ENCODE assay signal across 12 cellular contexts in the genomic region with DNA sequence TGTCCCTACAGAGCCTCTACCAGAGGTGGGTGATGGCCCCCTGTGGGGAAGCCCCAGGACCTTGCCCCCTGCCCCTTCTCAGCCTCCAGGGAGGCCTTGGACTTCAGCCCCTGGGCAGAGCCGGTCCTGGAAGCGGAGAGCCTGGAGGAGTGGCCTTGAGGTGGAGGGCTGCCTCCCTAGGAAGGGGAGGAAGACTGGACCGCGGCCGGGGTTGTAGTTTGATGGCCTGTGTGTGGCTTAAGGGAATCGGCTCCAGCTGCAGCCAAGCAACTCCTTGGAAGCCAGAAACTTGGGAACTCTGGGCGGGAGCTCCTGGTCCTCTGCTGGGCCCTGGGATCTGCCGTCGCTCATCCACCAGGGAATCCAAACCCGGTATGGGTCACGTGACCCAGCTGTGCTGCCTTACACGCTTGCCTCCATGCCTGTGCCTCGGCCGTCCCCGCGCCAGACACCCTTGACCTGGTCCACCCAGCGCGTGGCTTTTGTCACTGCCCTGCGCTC. TPM values are rescaled to one million over a fixed set of nuclear protein-coding genes. Genes with fewer than 3 reads are reported as not detected.
A peak's percentile ranks its signal among the peaks of the same experiment; 100 is the strongest.
DNase-seq lines count a peak whose midpoint lies in the region; ATAC-seq and TF ChIP-seq lines count a peak whose summit lies in the region.
"Had no signal": no experiment of that assay in that cellular context is flagged by ENCODE, and none has a peak within 500 bp of the region (broad histone marks: within the 10 kb centered on the region; RNA-seq: fewer than 3 reads in every experiment).

No MANE protein-coding gene starts in this region.

- H3K36me3 Mint-ChIP-seq in activated naive CD8-positive, alpha-beta T cell = no peaks in the 10 kb centered on the region
- peaks cover 8% of the 10 kb centered on the region for H3K36me3 Mint-ChIP-seq in activated naive CD8-positive, alpha-beta T cell treated with anti-CD3 and anti-CD28 coated beads, Interleukin-2, amount 50 U/mL, for 24 hours (ENCODE audit: low read depth)
- H3K36me3 Mint-ChIP-seq in neural crest cell (ENCODE audit: low read depth) = peaks cover 3% of the 10 kb centered on the region
- peaks cover 4% of the 10 kb centered on the region for H3K36me3 Mint-ChIP-seq in activated naive CD4-positive, alpha-beta T cell treated with anti-CD3 and anti-CD28 coated beads for 36 hours (ENCODE audit: low read depth)

- H3K4me1 ChIP-seq in heart right ventricle (peaks cover 0 to 24% (median 19%) of the 10 kb centered on the region in 9 donors), uterus (no peaks in the 10 kb centered on the region)

- no peak for DNase-seq in activated naive CD8-positive, alpha-beta T cell treated with anti-CD3 and anti-CD28 coated beads, Interleukin-2, amount 50 U/mL, for 24 hours
- DNase-seq in heart right ventricle (peak; percentile 33 to 45), neural crest cell (ENCODE audit: low read depth, low spot score) (no peak), uterus (peak; percentile 48 to 67), DMS114 treated with DMSO at 0.1 percent for 48 hours (lab: John Stamatoyannopoulos, UW; ENCODE audit: unreplicated experiment) (no peak)
- no peak for DNase-seq in activated naive CD4-positive, alpha-beta T cell treated with anti-CD3 and anti-CD28 coated beads for 36 hours
- DNase-seq: activated B cell treated with CpG ODN at 0.5 μM for 24 hours; H9; MG63; stimulated activated naive CD4-positive, alpha-beta T cell treated with Interleukin-2 at 50 U/mL for 16 hours had no signal

- H3K9me3 ChIP-seq in heart right ventricle (no peaks in the 10 kb centered on the region), uterus (no peaks in the 10 kb centered on the region)
- H3K9me3 ChIP-seq: MG63 had no signal

- peak overlapping the region; percentile 41 for H3K27ac Mint-ChIP-seq in activated naive CD8-positive, alpha-beta T cell
- no peak overlapping the region for H3K27ac Mint-ChIP-seq in activated naive CD8-positive, alpha-beta T cell treated with anti-CD3 and anti-CD28 coated beads, Interleukin-2, amount 50 U/mL, for 24 hours
- H3K27ac Mint-ChIP-seq in neural crest cell (ENCODE audit: unreplicated experiment) = peak overlapping the region; percentile 62
- no peak overlapping the region for H3K27ac Mint-ChIP-seq in activated naive CD4-positive, alpha-beta T cell treated with anti-CD3 and anti-CD28 coated beads for 36 hours
- H3K27ac Mint-ChIP-seq: activated B cell treated with CpG ODN at 0.5 μM for 24 hours had no signal

- no peaks in the 10 kb centered on the region for H3K9me3 Mint-ChIP-seq in activated naive CD8-positive, alpha-beta T cell (ENCODE audit: low read depth)
- no peaks in the 10 kb centered on the region for H3K9me3 Mint-ChIP-seq in activated naive CD8-positive, alpha-beta T cell treated with anti-CD3 and anti-CD28 coated beads, Interleukin-2, amount 50 U/mL, for 24 hours
- H3K9me3 Mint-ChIP-seq in neural crest cell = no peaks in the 10 kb centered on the region
- H3K9me3 Mint-ChIP-seq in activated naive CD4-positive, alpha-beta T cell treated with anti-CD3 and anti-CD28 coated beads for 36 hours = no peaks in the 10 kb centered on the region
- H3K9me3 Mint-ChIP-seq: activated B cell treated with CpG ODN at 0.5 μM for 24 hours, H9 had no signal

- 52 to 54% methylated on average over 19 of the region's 19 CpGs for WGBS in heart right ventricle, 2 donors

- H3K4me3 Mint-ChIP-seq in activated naive CD8-positive, alpha-beta T cell = peak overlapping the region; percentile 10
- no peak overlapping the region for H3K4me3 Mint-ChIP-seq in activated naive CD8-positive, alpha-beta T cell treated with anti-CD3 and anti-CD28 coated beads, Interleukin-2, amount 50 U/mL, for 24 hours
- no peak overlapping the region for H3K4me3 Mint-ChIP-seq in neural crest cell
- no peak overlapping the region for H3K4me3 Mint-ChIP-seq in activated naive CD4-positive, alpha-beta T cell treated with anti-CD3 and anti-CD28 coated beads for 36 hours
- H3K4me3 Mint-ChIP-seq: activated B cell treated with CpG ODN at 0.5 μM for 24 hours, H9 had no signal

- H3K36me3 ChIP-seq in heart right ventricle = no peaks in the 10 kb centered on the region
- H3K36me3 ChIP-seq in uterus = no peaks in the 10 kb centered on the region

- peaks cover 7% of the 10 kb centered on the region for H3K4me1 Mint-ChIP-seq in activated naive CD8-positive, alpha-beta T cell (ENCODE audit: low read depth)
- peaks cover 9% of the 10 kb centered on the region for H3K4me1 Mint-ChIP-seq in activated naive CD8-positive, alpha-beta T cell treated with anti-CD3 and anti-CD28 coated beads, Interleukin-2, amount 50 U/mL, for 24 hours
- H3K4me1 Mint-ChIP-seq in neural crest cell = peaks cover 23% of the 10 kb centered on the region
- peaks cover 3% of the 10 kb centered on the region for H3K4me1 Mint-ChIP-seq in activated naive CD4-positive, alpha-beta T cell treated with anti-CD3 and anti-CD28 coated beads for 36 hours (ENCODE audit: low read depth)

- ATAC-seq in activated naive CD8-positive, alpha-beta T cell treated with anti-CD3 and anti-CD28 coated beads, Interleukin-2, amount 50 U/mL, for 24 hours = no peak
- ATAC-seq in heart right ventricle (peak; percentile 4 to 59 (median 42)), HG03045 (IDR thresholded peaks at IDR 0.05; ENCODE audit: unreplicated experiment) (no peak)

- TF ChIP-seq CTCF in heart right ventricle (IDR thresholded peaks at IDR 0.05) = no peak
- TF ChIP-seq CTCF in neural crest cell (conservative IDR thresholded peaks at IDR 0.05) = no peak
- no peak for TF ChIP-seq CTCF in uterus (IDR thresholded peaks at IDR 0.05)

- peak overlapping the region; percentile 2 to 77 (median 49) for H3K27ac ChIP-seq in heart right ventricle
- H3K27ac ChIP-seq in uterus = peak overlapping the region; percentile 65 to 66

- H3K27me3 Mint-ChIP-seq in activated naive CD8-positive, alpha-beta T cell = no peaks in the 10 kb centered on the region
- H3K27me3 Mint-ChIP-seq in activated naive CD8-positive, alpha-beta T cell treated with anti-CD3 and anti-CD28 coated beads, Interleukin-2, amount 50 U/mL, for 24 hours = no peaks in the 10 kb centered on the region
- no peaks in the 10 kb centered on the region for H3K27me3 Mint-ChIP-seq in neural crest cell (ENCODE audit: low read depth)
- no peaks in the 10 kb centered on the region for H3K27me3 Mint-ChIP-seq in activated naive CD4-positive, alpha-beta T cell treated with anti-CD3 and anti-CD28 coated beads for 36 hours (ENCODE audit: low read depth)
- H3K27me3 Mint-ChIP-seq: activated B cell treated with CpG ODN at 0.5 μM for 24 hours had no signal

- CTCF ChIA-PET in activated naive CD4-positive, alpha-beta T cell treated with anti-CD3 and anti-CD28 coated beads for 36 hours (lab: Charles Lee) = no interaction called here

- H3K4me3 ChIP-seq in heart right ventricle (peak overlapping the region in 6 of 10 donors; percentile 3 to 25 (median 8)), uterus (no peak overlapping the region)
- H3K4me3 ChIP-seq: MG63 had no signal

- H3K27me3 ChIP-seq in heart right ventricle = no peaks in the 10 kb centered on the region
- H3K27me3 ChIP-seq in uterus = no peaks in the 10 kb centered on the region
- H3K27me3 ChIP-seq: MG63 had no signal

- TF ChIP-seq POLR2A in uterus (IDR thresholded peaks at IDR 0.05) = no peak

- intact Hi-C loops in heart right ventricle (cut with DNase I) (no loop called here), uterus (cut with DNase I; ENCODE audit: low total_unique reads) (no loop called here)
- intact Hi-C loops in activated naive CD4-positive, alpha-beta T cell treated with anti-CD3 and anti-CD28 coated beads for 36 hours (cut with micrococcal nuclease) = no loop called here

RNA-seq across cellular contexts. Expression of gene ARHGAP8, which starts 23.6 kb away (rescaled TPM):
- total RNA-seq in heart right ventricle (under 1 TPM in 5 of 10 donors, not detected in 5; 0.30 to 0.53 (median 0.40) TPM), neural crest cell (0.61 and 0.96 TPM in 2 replicates), uterus (1 to 10 TPM in 2 of 4 donors, not detected in 2; 1.8 to 4.4 TPM)
- polyA plus RNA-seq in heart right ventricle = under 1 TPM; 0.17 to 0.22 TPM
- 1 to 10 TPM; 1.6 to 2.7 TPM for total RNA-seq in activated naive CD4-positive, alpha-beta T cell treated with anti-CD3 and anti-CD28 coated beads for 36 hours

RNA-seq across cellular contexts. Expression of gene PRR5, which starts 26.8 kb away (rescaled TPM):
- 1 to 10 TPM in 9 of 10 donors, under 1 TPM in 1; 0.96 to 4.8 (median 2.9) TPM for total RNA-seq in heart right ventricle
- polyA plus RNA-seq in heart right ventricle = 1 to 10 TPM; 2.8 to 3.4 TPM
- 11.9 and 13.6 TPM in 2 replicates for total RNA-seq in neural crest cell
- 10 to 100 TPM in 2 of 4 donors, 1 to 10 TPM in 1, under 1 TPM in 1; 0.29 to 20.0 (median 10.8) TPM for total RNA-seq in uterus
- 10 to 100 TPM in 1 of 2 experiments, 1 to 10 TPM in 1; 7.9 to 10.2 TPM for total RNA-seq in activated naive CD4-positive, alpha-beta T cell treated with anti-CD3 and anti-CD28 coated beads for 36 hours

Comparison
In these comparisons a context has a peak if more than half of its experiments do, and no peak if none do; other contexts are left out.
1. H3K27ac Mint-ChIP-seq: peak in activated naive CD8-positive, alpha-beta T cell (single experiment) and neural crest cell (single experiment); none in activated naive CD8-positive, alpha-beta T cell treated with anti-CD3 and anti-CD28 coated beads, Interleukin-2, amount 50 U/mL, for 24 hours (single experiment) and activated naive CD4-positive, alpha-beta T cell treated with anti-CD3 and anti-CD28 coated beads for 36 hours (single experiment).
2. ATAC-seq: peak in heart right ventricle (8 of 8); none in activated naive CD8-positive, alpha-beta T cell treated with anti-CD3 and anti-CD28 coated beads, Interleukin-2, amount 50 U/mL, for 24 hours (single experiment) and HG03045 (single experiment).
3. DNase-seq: peak in heart right ventricle (2 of 2) and uterus (2 of 2); none in activated naive CD8-positive, alpha-beta T cell treated with anti-CD3 and anti-CD28 coated beads, Interleukin-2, amount 50 U/mL, for 24 hours (single experiment), neural crest cell (single experiment), activated naive CD4-positive, alpha-beta T cell treated with anti-CD3 and anti-CD28 coated beads for 36 hours (single experiment) and DMS114 treated with DMSO at 0.1 percent for 48 hours (single experiment).
4. H3K4me3 ChIP-seq: peak in heart right ventricle (6 of 10); none in uterus (0 of 2).